Comparison of ENCODE assay signal across 8 cellular contexts in genomic region chr4:175850240-175850639, GRCh38. TPM values are rescaled to one million over a fixed set of nuclear protein-coding genes. Genes with fewer than 3 reads are reported as not detected.
"Had no signal": no experiment of that assay in that cellular context is flagged by ENCODE, and none has a peak within 500 bp of the region (broad histone marks: within the 10 kb centered on the region; RNA-seq: fewer than 3 reads in every experiment).

No MANE protein-coding gene starts in this region.

- H3K4me3 ChIP-seq: GM12878 had no signal

- FAIRE-seq: GM12878, GM12891, GM12892, GM18507, GM19239 had no signal

- ATAC-seq: GM12878 had no signal

- DNase-seq: GDM1, GF-D8 had no signal

RNA-seq across cellular contexts. Expression of gene GPM6A, which starts 38.2 kb away (rescaled TPM):
- total RNA-seq: G401 had no signal
